Comparison of ENCODE assay signal across 9 cellular contexts in genomic region chr3:87607234-87607633, GRCh38.
"Had no signal": no experiment of that assay in that cellular context is flagged by ENCODE, and none has a peak within 500 bp of the region (broad histone marks: within the 10 kb centered on the region; RNA-seq: fewer than 3 reads in every experiment).

No MANE protein-coding gene starts in this region.

- H2AFZ ChIP-seq: GM23248, GM23338 had no signal

- H3K36me3 ChIP-seq: HAP-1 had no signal

- FAIRE-seq: H54 had no signal

- H3K27ac ChIP-seq: GM23248 had no signal

- H3K4me2 ChIP-seq: GM23338 had no signal

- H3K4me1 ChIP-seq: HAP-1 had no signal

- H3K9me3 ChIP-seq: HAP-1 had no signal

- H3K4me3 ChIP-seq: GM23248, GM23338, HAP-1 had no signal

- H3K9ac ChIP-seq: GM23248 had no signal

- DNase-seq: GM23248, GOT3, H7, H9, HCEC 1CT, HFFc6 had no signal
